ENCODE assay signal across 19 cellular contexts in genomic region chr3:120875989-120876388, GRCh38. TPM values are rescaled to one million over a fixed set of nuclear protein-coding genes. Genes with fewer than 3 reads are reported as not detected.
DNase-seq lines count a peak whose midpoint lies in the region; ATAC-seq, FAIRE-seq and TF ChIP-seq lines count a peak whose summit lies in the region.
"Had no signal": no experiment of that assay in that cellular context is flagged by ENCODE, and none has a peak within 500 bp of the region (broad histone marks: within the 10 kb centered on the region; RNA-seq: fewer than 3 reads in every experiment).

No MANE protein-coding gene starts in this region.

- H3K23ac ChIP-seq in H1 (ENCODE audit: insufficient read length) = no peak overlapping the region

- peaks cover 11% of the 10 kb centered on the region for H3K4me1 ChIP-seq in HUES48 (ENCODE audit: control insufficient read depth, insufficient read depth, low read length)
- H3K4me1 ChIP-seq in H1 (replicated peaks in 1 of 4; ENCODE audit: control insufficient read depth in 3 of 4, insufficient read depth in 4 of 4, low read length in 3 of 4) = peaks cover 0 to 9% (median 3%) of the 10 kb centered on the region in 4 experiments; a peak in 3 of 7 replicates
- peaks cover 10% of the 10 kb centered on the region for H3K4me1 ChIP-seq in mesodermal cell (ENCODE audit: control insufficient read depth, insufficient read depth, low read length, poor library complexity, severe bottlenecking)
- no peaks in the 10 kb centered on the region for H3K4me1 ChIP-seq in gastrocnemius medialis

- peak; percentile 4 for DNase-seq in EH (ENCODE audit: low read depth)
- DNase-seq in H1 (ENCODE audit: low read depth in 1 of 2, low spot score in 2 of 2) = no peak
- no peak for DNase-seq in medulla oblongata (ENCODE audit: extremely low spot score)
- no peak for DNase-seq in head of caudate nucleus
- DNase-seq in gastrocnemius medialis = no peak
- DNase-seq: CD4-positive, CD25-positive, alpha-beta regulatory T cell; DMS53; Kasumi-1; NCI-H1436; NCI-H2081 treated with DMSO at 0.1 percent for 48 hours; NCI-H345; NCI-H526 treated with DMSO at 0.1 percent for 48 hours had no signal

- H3K56ac ChIP-seq in H1 (replicated peaks; ENCODE audit: insufficient read length, low read depth, low read length) = no peak overlapping the region

- H3K14ac ChIP-seq in H1 (ENCODE audit: insufficient read length) = no peak overlapping the region

- H2BK120ac ChIP-seq in H1 (replicated peaks; ENCODE audit: low read depth, low read length) = no peak overlapping the region

- no peak overlapping the region for H2BK20ac ChIP-seq in H1 (ENCODE audit: low read length)

- no peak overlapping the region for H3K18ac ChIP-seq in H1 (ENCODE audit: extremely low read depth, low read length)

- intact Hi-C loops in head of caudate nucleus (cut with DNase I) (no loop called here), gastrocnemius medialis (cut with DNase I; ENCODE audit: low total_unique reads) (no loop called here)

- H4K5ac ChIP-seq in H1 (ENCODE audit: insufficient read length, low read depth, low read length) = no peak overlapping the region

- no peaks in the 10 kb centered on the region for H4K20me1 ChIP-seq in H1 (replicated peaks in 1 of 2; ENCODE audit: control insufficient read depth in 1 of 2, insufficient read depth in 2 of 2, low read length in 2 of 2)

- POLR2A ChIA-PET in H1 (lab: Charles Lee; ENCODE audit: partially characterized antibody) = interaction anchor here (0.9 kb wide), 1 partner anchor 26 kb away, joined by 3 read pairs; no protein-coding TSS in a partner anchor

- no peak overlapping the region for H4K91ac ChIP-seq in H1 (replicated peaks; ENCODE audit: insufficient read length, low read length)

- H3K36me3 ChIP-seq in HUES48 (ENCODE audit: control insufficient read depth, insufficient read depth, low read length) = no peaks in the 10 kb centered on the region
- H3K36me3 ChIP-seq in H1 (ENCODE audit: control insufficient read depth in 2 of 4, insufficient read depth in 4 of 4, low read length in 3 of 4) = no peaks in the 10 kb centered on the region
- H3K36me3 ChIP-seq in mesodermal cell (ENCODE audit: control insufficient read depth, insufficient read depth, low read length) = no peaks in the 10 kb centered on the region
- no peaks in the 10 kb centered on the region for H3K36me3 ChIP-seq in gastrocnemius medialis

- no peak overlapping the region for H4K8ac ChIP-seq in H1 (ENCODE audit: extremely low read depth, insufficient read depth, low read length)

- no peak overlapping the region for H2BK5ac ChIP-seq in H1 (ENCODE audit: low read depth, low read length)

- H3K4me3 ChIP-seq in HUES48 (ENCODE audit: low read depth, low read length) = no peak overlapping the region
- H3K4me3 ChIP-seq in H1 (ENCODE audit: extremely low read depth in 1 of 4, insufficient read depth in 2 of 4, low read depth in 3 of 4, low read length in 4 of 4) = no peak overlapping the region
- H3K4me3 ChIP-seq in mesodermal cell (ENCODE audit: extremely low read depth, insufficient read depth, low read length, poor library complexity, severe bottlenecking) = no peak overlapping the region
- H3K4me3 ChIP-seq in gastrocnemius medialis = no peak overlapping the region
- H3K4me3 ChIP-seq: SK-N-MC had no signal

- H2AK5ac ChIP-seq in H1 (ENCODE audit: low read depth, low read length) = no peak overlapping the region

- no peaks in the 10 kb centered on the region for H3K27me3 ChIP-seq in HUES48 (ENCODE audit: control insufficient read depth, insufficient read depth, low read length)
- H3K27me3 ChIP-seq in H1 (replicated peaks in 1 of 4; ENCODE audit: control insufficient read depth in 3 of 4, extremely low read depth in 1 of 4, insufficient read depth in 3 of 4, low read length in 3 of 4) = no peaks in the 10 kb centered on the region
- H3K27me3 ChIP-seq in gastrocnemius medialis = no peaks in the 10 kb centered on the region

- 0 out of 2 replicates have a peak overlapping the region, but pooled peaks have one; percentile 33 for H2AFZ ChIP-seq in H1 (ENCODE audit: low read length)

- no peaks in the 10 kb centered on the region for H3K9me3 ChIP-seq in HUES48 (ENCODE audit: control insufficient read depth, insufficient read depth, low read length)
- H3K9me3 ChIP-seq in H1 (ENCODE audit: insufficient read depth in 2 of 2, low read depth in 1 of 2, low read length in 1 of 2) = no peaks in the 10 kb centered on the region
- H3K9me3 ChIP-seq in mesodermal cell (ENCODE audit: control insufficient read depth, low read length) = no peaks in the 10 kb centered on the region
- no peaks in the 10 kb centered on the region for H3K9me3 ChIP-seq in gastrocnemius medialis

- in situ Hi-C loops in gastrocnemius medialis (cut with MboI; ENCODE audit: low sequenced_read_pairs in 4 of 4) = no loop called here

- TF ChIP-seq CTCF in H1 (IDR thresholded peaks at IDR 0.05; ENCODE audit: control extremely low read depth in 1 of 3, insufficient read depth in 1 of 3, low read depth in 1 of 3, low read length in 3 of 3) = no peak
- TF ChIP-seq CTCF in gastrocnemius medialis (IDR thresholded peaks at IDR 0.05 in 4 of 5, conservative IDR thresholded peaks at IDR 0.05 in 1 of 5) = no peak

- H3K23me2 ChIP-seq in H1 (ENCODE audit: low read depth, low read length) = no peaks in the 10 kb centered on the region

- peak overlapping the region in 1 of 2 experiments; percentile 11; a peak in 1 of 4 replicates for H3K4me2 ChIP-seq in H1 (ENCODE audit: insufficient read depth in 1 of 2, low read depth in 2 of 2, low read length in 2 of 2)

- H3K79me1 ChIP-seq in H1 (ENCODE audit: low read depth, low read length) = no peaks in the 10 kb centered on the region

- H3K9ac ChIP-seq in HUES48 (ENCODE audit: low read depth, low read length) (peak overlapping the region; percentile 20; the same call in 1 of the 2 replicates), H1 (replicated peaks in 1 of 4; ENCODE audit: extremely low read depth in 1 of 4, low read depth in 3 of 4, low read length in 3 of 4) (no peak overlapping the region)

- H2BK12ac ChIP-seq in H1 (ENCODE audit: low read depth, low read length) = no peak overlapping the region

- ATAC-seq in gastrocnemius medialis = no peak
- ATAC-seq: Right ventricle myocardium inferior had no signal

- 49% methylated on average over 4 of the region's 4 CpGs; no CpG with 5 or more reads in 1 of the 2 experiments for WGBS in H1 (ENCODE audit: extremely low coverage in 1 of 2, insufficient coverage in 1 of 2, insufficient read length in 1 of 2, insufficient replicate concordance in 2 of 2, low coverage in 1 of 2, low lambda C conversion rate in 2 of 2, missing lambda C conversion rate in 1 of 2), 2 experiments
- WGBS in mesodermal cell (ENCODE audit: insufficient coverage in 2 of 2), 2 experiments = 50 to 54% methylated on average over 2 to 3 of the region's 4 CpGs

- no peak overlapping the region for H3K4ac ChIP-seq in H1 (replicated peaks; ENCODE audit: insufficient read length, low read depth, low read length)

- FAIRE-seq in H1 (lab: Jason Lieb, UNC) = no peak
- FAIRE-seq: G401.6, GM12891 had no signal

- H3K27ac ChIP-seq in HUES48 (ENCODE audit: low read depth, low read length) (peak overlapping the region; percentile 45), H1 (ENCODE audit: low read depth, low read length) (no peak overlapping the region), mesodermal cell (ENCODE audit: low read depth, low read length, severe bottlenecking) (peak overlapping the region; percentile 55), gastrocnemius medialis (no peak overlapping the region)
- H3K27ac ChIP-seq: SK-N-MC had no signal

- no peak for TF ChIP-seq POLR2A in H1 (IDR thresholded peaks at IDR 0.05; ENCODE audit: control extremely low read depth in 1 of 2, low read depth in 2 of 2, low read length in 2 of 2)
- TF ChIP-seq POLR2A in gastrocnemius medialis (IDR thresholded peaks at IDR 0.05) = no peak

- TF ChIP-seq EP300 in H1 (IDR thresholded peaks at IDR 0.05; ENCODE audit: borderline replicate concordance in 1 of 2, low read depth in 2 of 2, low read length in 2 of 2) = no peak

- no peak for TF ChIP-seq RAD21 in H1 (IDR thresholded peaks at IDR 0.05 in 1 of 2, conservative IDR thresholded peaks at IDR 0.05 in 1 of 2; ENCODE audit: low read depth in 2 of 2, low read length in 2 of 2)

- CTCF ChIA-PET in H1 (lab: Charles Lee; ENCODE audit: partially characterized antibody) = no interaction called here

- H2BK15ac ChIP-seq in H1 (ENCODE audit: low read length) = no peak overlapping the region

- no peaks in the 10 kb centered on the region for H3K79me2 ChIP-seq in H1 (ENCODE audit: control insufficient read depth in 1 of 2, insufficient read depth in 2 of 2, low read length in 2 of 2)

TF ChIP-seq in H1, 55 proteins besides CTCF, POLR2A, EP300 and RAD21:
- TF ChIP-seq MAX (IDR thresholded peaks at IDR 0.05) (0 out of 2 replicates have a peak, but pooled peaks have one; percentile 18), E2F6 (IDR thresholded peaks at IDR 0.05) (peak; percentile 81), MAFK (IDR thresholded peaks at IDR 0.05; ENCODE audit: low read depth, low read length) (no peak)

RNA-seq across cellular contexts. Expression of gene STXBP5L, which starts 32.0 kb away (rescaled TPM):
- 5.6 and 6.0 TPM in 2 replicates for total RNA-seq in H1 (2021; fragmentation: NEBNext Ultra II Directional; extraction: Animal tissue kit (Norgen Biotek cat#: 25700))
- polyA plus RNA-seq in H1 (2011; rRNA removed) = 0.67 and 2.0 TPM in 2 replicates
- polyA plus RNA-seq in H1 (2011; cell fraction: cytosol; rRNA removed) = 1.3 TPM
- polyA plus RNA-seq in H1 (2011; cell fraction: nucleus; rRNA removed) = 1.4 TPM
- polyA plus RNA-seq in H1 (2012, experiment 1 of 2) = 2.0 to 6.4 TPM (median 5.5 TPM) in 4 replicates
- 0.07 TPM for polyA plus RNA-seq in H1 (2012, experiment 2 of 2)
- polyA plus RNA-seq in H1 (2013, experiment 1 of 2) = 1.5 TPM
- 1.4 TPM for polyA plus RNA-seq in H1 (2013, experiment 2 of 2)
- polyA minus RNA-seq in H1 (2011; rRNA and poly(A)+ RNA removed) = 11.4 and 16.5 TPM in 2 replicates
- 2.2 TPM for polyA minus RNA-seq in H1 (2011; cell fraction: cytosol; rRNA and poly(A)+ RNA removed)
- 26.2 TPM for polyA minus RNA-seq in H1 (2011; cell fraction: nucleus; rRNA and poly(A)+ RNA removed)
- polyA plus RNA-seq in mesodermal cell (2013, experiment 1 of 2) = 2.1 TPM
- polyA plus RNA-seq in mesodermal cell (2013, experiment 2 of 2) = 1.7 TPM
- not detected for total RNA-seq in gastrocnemius medialis
- total RNA-seq: A673; CD4-positive, CD25-positive, alpha-beta regulatory T cell; Right ventricle myocardium inferior had no signal
- polyA plus RNA-seq: CD4-positive, CD25-positive, alpha-beta regulatory T cell had no signal

Comparison
In these comparisons a context has a peak if more than half of its experiments do, and no peak if none do; other contexts are left out.
1. H3K27ac ChIP-seq: peak in HUES48 (single experiment) and mesodermal cell (single experiment); none in H1 (single experiment) and gastrocnemius medialis (0 of 4).